Comparison of ENCODE assay signal across 3 cellular contexts in genomic region chr17:6691958-6692357, GRCh38. TPM values are rescaled to one million over a fixed set of nuclear protein-coding genes. Genes with fewer than 3 reads are reported as not detected.
"Had no signal": no experiment of that assay in that cellular context is flagged by ENCODE, and none has a peak within 500 bp of the region (broad histone marks: within the 10 kb centered on the region; RNA-seq: fewer than 3 reads in every experiment).

No MANE protein-coding gene starts in this region.

RNA-seq across cellular contexts. Expression of gene SLC13A5, which starts 21.2 kb away (rescaled TPM):
- total RNA-seq: GM23248, H4, HFFc6 had no signal
- polyA plus RNA-seq: GM23248 had no signal
